In genomic region chr11:8766993-8767374, GRCh38 we compare ENCODE assay signal across 16 cellular contexts.
DNase-seq lines count a peak whose midpoint lies in the region; ATAC-seq and TF ChIP-seq lines count a peak whose summit lies in the region.
"Had no signal": no experiment of that assay in that cellular context is flagged by ENCODE, and none has a peak within 500 bp of the region (broad histone marks: within the 10 kb centered on the region; RNA-seq: fewer than 3 reads in every experiment).

No MANE protein-coding gene starts in this region.

- no peak overlapping the region for H2AFZ ChIP-seq in osteoblast (ENCODE audit: low read length)

- DNase-seq in left cardiac atrium (peak; percentile 35), Right ventricle myocardium superior (no peak), esophagus squamous epithelium (lab: John Stamatoyannopoulos, UW) (no peak), osteoblast (ENCODE audit: insufficient read length, low spot score, missing footprints) (no peak), uterus (no peak), NCI-H774 (lab: John Stamatoyannopoulos, UW) (no peak)
- DNase-seq in stimulated activated CD4-positive, alpha-beta T cell treated with anti-CD3 and anti-CD28 coated beads, Interleukin-1b, Interleukin-23, amount 100 ng/mL, for 48 hours: no peak
- DNase-seq: activated naive CD8-positive, alpha-beta T cell treated with anti-CD3 and anti-CD28 coated beads, Interleukin-2, amount 10 ng/mL, durations not matched to agents 7 days and 5 days; GF-D8; NCI-H1417; NCI-H524; T-helper 1 cell had no signal

- H4K20me1 ChIP-seq in osteoblast (ENCODE audit: insufficient read depth, low read length): peaks cover 6% of the 10 kb centered on the region

- no peak for TF ChIP-seq POLR2A in esophagus squamous epithelium (IDR thresholded peaks at IDR 0.05)
- no peak for TF ChIP-seq POLR2A in uterus (IDR thresholded peaks at IDR 0.05)

- peaks cover 37 to 73% (median 55%) of the 10 kb centered on the region in 3 donors for H3K4me1 ChIP-seq in esophagus squamous epithelium
- H3K4me1 ChIP-seq in osteoblast (ENCODE audit: insufficient read depth, low read length): peaks cover 58% of the 10 kb centered on the region
- peaks cover 17 to 21% of the 10 kb centered on the region in 2 donors for H3K4me1 ChIP-seq in uterus

- TF ChIP-seq CTCF in esophagus squamous epithelium (IDR thresholded peaks at IDR 0.05) (no peak), osteoblast (IDR thresholded peaks at IDR 0.05; ENCODE audit: extremely low read depth, low read depth, low read length) (no peak), uterus (IDR thresholded peaks at IDR 0.05) (no peak)

- H3K79me2 ChIP-seq in osteoblast (ENCODE audit: insufficient read depth, low read length): peaks cover 7% of the 10 kb centered on the region

- peak overlapping the region; percentile 64 for H3K4me2 ChIP-seq in osteoblast (ENCODE audit: insufficient read depth, low read length)

- H3K9me3 ChIP-seq in esophagus squamous epithelium: no peaks in the 10 kb centered on the region
- no peaks in the 10 kb centered on the region for H3K9me3 ChIP-seq in osteoblast (ENCODE audit: low read depth, low read length)
- H3K9me3 ChIP-seq in uterus: no peaks in the 10 kb centered on the region

- no peak overlapping the region for H3K4me3 ChIP-seq in esophagus squamous epithelium
- H3K4me3 ChIP-seq in osteoblast (ENCODE audit: insufficient read depth, low read length): peak overlapping the region; percentile 18
- H3K4me3 ChIP-seq in uterus: no peak overlapping the region
- H3K4me3 ChIP-seq: coronary artery, K562 had no signal

- ATAC-seq in left cardiac atrium: peak; percentile 54 to 69
- ATAC-seq in Right ventricle myocardium superior (ENCODE audit: poor library complexity): no peak
- ATAC-seq in GM19328 (IDR thresholded peaks at IDR 0.05; ENCODE audit: unreplicated experiment): no peak
- ATAC-seq: activated CD4-positive, CD25-positive, alpha-beta regulatory T cell treated with anti-CD3 and anti-CD28 coated beads, Interleukin-2, amount 50 U/mL, for 24 hours had no signal

- H3K27me3 ChIP-seq in esophagus squamous epithelium (no peaks in the 10 kb centered on the region), osteoblast (ENCODE audit: insufficient read depth, low read length) (no peaks in the 10 kb centered on the region), uterus (no peaks in the 10 kb centered on the region)

- intact Hi-C loops in left cardiac atrium (cut with DNase I): no loop called here
- intact Hi-C loops in Right ventricle myocardium superior (cut with DNase I): no loop called here
- intact Hi-C loops in esophagus squamous epithelium (cut with DNase I): no loop called here
- intact Hi-C loops in uterus (cut with DNase I; ENCODE audit: low total_unique reads): no loop called here

- H3K27ac ChIP-seq in esophagus squamous epithelium (peak overlapping the region; percentile 78 to 86 (median 84)), osteoblast (ENCODE audit: low read depth, low read length) (peak overlapping the region; percentile 93), uterus (peak overlapping the region; percentile 80 to 82)

- H3K36me3 ChIP-seq in esophagus squamous epithelium (peaks cover 0 to 12% (median 0%) of the 10 kb centered on the region in 3 donors), osteoblast (ENCODE audit: insufficient read depth, low read length) (no peaks in the 10 kb centered on the region), uterus (no peaks in the 10 kb centered on the region)

- WGBS in esophagus squamous epithelium, 2 donors: 55 to 70% methylated on average over 7 of the region's 7 CpGs

Comparison
In these comparisons a context has a peak if more than half of its experiments do, and no peak if none do; other contexts are left out.
1. ATAC-seq: peak in left cardiac atrium (2 of 2); none in Right ventricle myocardium superior (single experiment) and GM19328 (single experiment).
2. Peak in every context shown above with its lines, with median percentiles within 50 percentile points of each other: H3K27ac ChIP-seq.